ENCODE assay signal across 8 cellular contexts in genomic region chr1:246931549-246932365, GRCh38. TPM values are rescaled to one million over a fixed set of nuclear protein-coding genes. Genes with fewer than 3 reads are reported as not detected.
DNase-seq lines count a peak whose midpoint lies in the region; ATAC-seq and TF ChIP-seq lines count a peak whose summit lies in the region.

Gene AHCTF1 (minus strand): TSS chr1:246931948. CDS start chr1:246918370, 13,578 bp downstream.

- peaks cover 15% of the 10 kb centered on the region for H3K27me3 Mint-ChIP-seq in GM23338 (ENCODE audit: insufficient read depth, low read depth, poor library complexity)
- peaks cover 0 to 4% (median 0%) of the 10 kb centered on the region in 5 donors for H3K27me3 Mint-ChIP-seq in naive thymus-derived CD4-positive, alpha-beta T cell
- no peaks in the 10 kb centered on the region for H3K27me3 Mint-ChIP-seq in stimulated activated naive B cell treated with anti-CD40 and anti-IgM and Interleukin-4, amounts not matched to agents 10 μg/mL and 1 μg/mL and 100 μg/mL, for 72 hours

- peak; percentile 88 for ATAC-seq in GM23338
- ATAC-seq in naive thymus-derived CD4-positive, alpha-beta T cell: peak; percentile 95
- peak; percentile 92 for ATAC-seq in stimulated activated naive B cell treated with anti-CD40 and anti-IgM and Interleukin-4, amounts not matched to agents 10 μg/mL and 1 μg/mL and 100 μg/mL, for 72 hours (replicated peaks)

- H3K9me3 ChIP-seq in DOHH2 (ENCODE audit: control insufficient read depth, insufficient read depth, low read length): no peaks in the 10 kb centered on the region
- H3K9me3 ChIP-seq in naive thymus-derived CD4-positive, alpha-beta T cell (ENCODE audit: control insufficient read depth in 2 of 3, low read length in 3 of 3): no peaks in the 10 kb centered on the region

- peaks cover 20% of the 10 kb centered on the region for H3K4me1 ChIP-seq in DOHH2 (ENCODE audit: control insufficient read depth, low read length)
- peaks cover 18% of the 10 kb centered on the region for H3K4me1 ChIP-seq in GM23338 (ENCODE audit: insufficient read depth)
- H3K4me1 ChIP-seq in naive thymus-derived CD4-positive, alpha-beta T cell (ENCODE audit: control insufficient read depth in 2 of 2, insufficient read depth in 2 of 2, low read length in 2 of 2): peaks cover 7 to 8% of the 10 kb centered on the region in 2 donors

- H3K79me2 ChIP-seq in DOHH2 (ENCODE audit: control insufficient read depth, low read length) (peaks cover 48% of the 10 kb centered on the region), GM23338 (replicated peaks; ENCODE audit: insufficient read depth) (peaks cover 43% of the 10 kb centered on the region)

- H3K27me3 ChIP-seq in DOHH2 (ENCODE audit: control insufficient read depth, low read length): no peaks in the 10 kb centered on the region
- H3K27me3 ChIP-seq in GM23338 (ENCODE audit: insufficient read depth): no peaks in the 10 kb centered on the region
- H3K27me3 ChIP-seq in naive thymus-derived CD4-positive, alpha-beta T cell (ENCODE audit: control insufficient read depth in 2 of 2, insufficient read depth in 2 of 2, low read length in 2 of 2): no peaks in the 10 kb centered on the region

- H2AFZ ChIP-seq in GM23338: peak within 1 kb of the TSS; percentile 83

- peak within 1 kb of the TSS; percentile 95 for H3K4me3 Mint-ChIP-seq in GM23338
- H3K4me3 Mint-ChIP-seq in naive thymus-derived CD4-positive, alpha-beta T cell: peak within 1 kb of the TSS; percentile 91 to 98 (median 96)
- peak within 1 kb of the TSS; percentile 95 to 98 for H3K4me3 Mint-ChIP-seq in stimulated activated naive B cell treated with anti-CD40 and anti-IgM and Interleukin-4, amounts not matched to agents 10 μg/mL and 1 μg/mL and 100 μg/mL, for 72 hours

- H3K9me2 ChIP-seq in DOHH2 (replicated peaks; ENCODE audit: control insufficient read depth, low read length): no peaks in the 10 kb centered on the region
- H3K9me2 ChIP-seq in GM23338 (ENCODE audit: insufficient read depth): no peaks in the 10 kb centered on the region

- CTCF ChIA-PET in naive thymus-derived CD4-positive, alpha-beta T cell (lab: Charles Lee): no interaction called here

- H3K4me1 Mint-ChIP-seq in GM23338: peaks cover 16% of the 10 kb centered on the region
- H3K4me1 Mint-ChIP-seq in naive thymus-derived CD4-positive, alpha-beta T cell: peaks cover 30 to 50% (median 35%) of the 10 kb centered on the region in 7 donors
- peaks cover 12 to 30% of the 10 kb centered on the region in 2 donors for H3K4me1 Mint-ChIP-seq in stimulated activated naive B cell treated with anti-CD40 and anti-IgM and Interleukin-4, amounts not matched to agents 10 μg/mL and 1 μg/mL and 100 μg/mL, for 72 hours

- TF ChIP-seq CTCF in DOHH2 (IDR thresholded peaks at IDR 0.05; ENCODE audit: low read depth, low read length, poor library complexity, severe bottlenecking): no peak
- TF ChIP-seq CTCF in GM23338 (conservative IDR thresholded peaks at IDR 0.05; ENCODE audit: low read depth in 2 of 2): no peak

- H3K4me2 ChIP-seq in DOHH2 (ENCODE audit: low read length) (peak within 1 kb of the TSS; percentile 73), GM23338 (peak within 1 kb of the TSS; percentile 82)

- H3K4me3 ChIP-seq in DOHH2 (ENCODE audit: low read length) (peak within 1 kb of the TSS; percentile 87), GM23338 (peak within 1 kb of the TSS; percentile 71)
- H3K4me3 ChIP-seq in naive thymus-derived CD4-positive, alpha-beta T cell (ENCODE audit: low read length): peak within 1 kb of the TSS; percentile 87

- H3K27ac ChIP-seq in DOHH2 (ENCODE audit: low read depth, low read length): peak within 1 kb of the TSS; percentile 85
- peak within 1 kb of the TSS; percentile 96 for H3K27ac ChIP-seq in GM23338 (ENCODE audit: low read depth)
- H3K27ac ChIP-seq in naive thymus-derived CD4-positive, alpha-beta T cell (ENCODE audit: low read depth, low read length): peak within 1 kb of the TSS; percentile 86

- H3K27ac Mint-ChIP-seq in GM23338: peak within 1 kb of the TSS; percentile 95
- peak within 1 kb of the TSS; percentile 92 to 99 (median 96) for H3K27ac Mint-ChIP-seq in naive thymus-derived CD4-positive, alpha-beta T cell
- H3K27ac Mint-ChIP-seq in stimulated activated naive B cell treated with anti-CD40 and anti-IgM and Interleukin-4, amounts not matched to agents 10 μg/mL and 1 μg/mL and 100 μg/mL, for 72 hours: peak within 1 kb of the TSS; percentile 98

- intact Hi-C loops in naive thymus-derived CD4-positive, alpha-beta T cell (cut with micrococcal nuclease): loop anchor here (1.0 to 10.0 kb wide), 15 partner anchors 147 to 1961 kb away; partner anchors contain the start of genes CNST (in 2 of the 2), SMYD3 (in 2 of the 2), TFB2M (in 2 of the 2) and ZNF496 (in 2 of the 2)

- H3K36me3 ChIP-seq in DOHH2 (ENCODE audit: control insufficient read depth, low read length): peaks cover 37% of the 10 kb centered on the region
- H3K36me3 ChIP-seq in GM23338 (ENCODE audit: insufficient read depth): no peaks in the 10 kb centered on the region
- peaks cover 0 to 5% (median 0%) of the 10 kb centered on the region in 3 experiments for H3K36me3 ChIP-seq in naive thymus-derived CD4-positive, alpha-beta T cell (ENCODE audit: control insufficient read depth in 2 of 3, insufficient read depth in 3 of 3, low read length in 3 of 3)

- H4K20me1 ChIP-seq in DOHH2 (ENCODE audit: control insufficient read depth, insufficient read depth, low read depth, low read length) (peaks cover 9% of the 10 kb centered on the region; the same call in 1 of the 2 replicates), GM23338 (replicated peaks; ENCODE audit: insufficient read depth) (peaks cover 31% of the 10 kb centered on the region)

- POLR2A ChIA-PET in naive thymus-derived CD4-positive, alpha-beta T cell (lab: Charles Lee): interaction anchor here (0.7 to 3.2 kb wide), 6 partner anchors 18 to 279 kb away, joined by 3 to 10 read pairs (median 4); partner anchors contain the start of gene ZNF669

- peaks cover 30% of the 10 kb centered on the region for H3K36me3 Mint-ChIP-seq in GM23338 (ENCODE audit: low read depth)
- peaks cover 0 to 20% (median 16%) of the 10 kb centered on the region in 5 donors for H3K36me3 Mint-ChIP-seq in naive thymus-derived CD4-positive, alpha-beta T cell
- H3K36me3 Mint-ChIP-seq in stimulated activated naive B cell treated with anti-CD40 and anti-IgM and Interleukin-4, amounts not matched to agents 10 μg/mL and 1 μg/mL and 100 μg/mL, for 72 hours: peaks cover 13 to 16% of the 10 kb centered on the region in 2 donors

- H3F3A ChIP-seq in DOHH2 (ENCODE audit: control insufficient read depth, insufficient read depth) (no peaks in the 10 kb centered on the region; the same call in 1 of the 2 replicates), GM23338 (replicated peaks; ENCODE audit: low read depth) (0 out of 2 replicates have a peak, but pooled peaks cover 5% of the 10 kb centered on the region)

- peak; percentile 98 for DNase-seq in GM23338 (ENCODE audit: low spot score)
- DNase-seq in LHCN-M2 (ENCODE audit: low read depth): peak; percentile 98
- DNase-seq in RPMI8226: peak; percentile 99
- peak; percentile 85 to 94 for DNase-seq in activated T-helper 1 cell treated with anti-CD3 and anti-CD28 coated beads, Interleukin-2, amount 50 U/mL, for 16 hours (ENCODE audit: low read depth in 1 of 2, low spot score in 1 of 2)
- DNase-seq in fibroblast of gingiva (ENCODE audit: low read depth): peak; percentile 97
- peak; percentile 86 to 98 (median 95) for DNase-seq in naive thymus-derived CD4-positive, alpha-beta T cell
- peak; percentile 99 for DNase-seq in stimulated activated naive B cell treated with anti-CD40 and anti-IgM and Interleukin-4, amounts not matched to agents 10 μg/mL and 1 μg/mL and 100 μg/mL, for 72 hours

- no peaks in the 10 kb centered on the region; the same call in 2 of the 3 replicates for H3K9me3 Mint-ChIP-seq in GM23338
- peaks cover 0 to 2% (median 0%) of the 10 kb centered on the region in 11 donors for H3K9me3 Mint-ChIP-seq in naive thymus-derived CD4-positive, alpha-beta T cell
- no peaks in the 10 kb centered on the region for H3K9me3 Mint-ChIP-seq in stimulated activated naive B cell treated with anti-CD40 and anti-IgM and Interleukin-4, amounts not matched to agents 10 μg/mL and 1 μg/mL and 100 μg/mL, for 72 hours

TF ChIP-seq in GM23338, 12 proteins besides CTCF, POLR2A, EP300 and RAD21 (continues in another document):
- TF ChIP-seq STAT1 (IDR thresholded peaks at IDR 0.05; ENCODE audit: unreplicated experiment): no peak
- TF ChIP-seq EZH2phosphoT487 (IDR thresholded peaks at IDR 0.05; ENCODE audit: unreplicated experiment): no peak
- peak; percentile 92 for TF ChIP-seq ETS1 (IDR thresholded peaks at IDR 0.05)

RNA-seq across cellular contexts. Expression of gene AHCTF1, which starts in this region (rescaled TPM):
- 47.7 and 49.8 TPM in 2 replicates for total RNA-seq in GM23338 (2014; rRNA removed; shearing (Covaris generic))
- polyA plus RNA-seq in GM23338 (2016; fragmentation: Nextera tagmentation; extraction: Ambion mirVana): 14.9 and 21.7 TPM in 2 replicates
- 41.2 and 42.8 TPM in 2 replicates for total RNA-seq in LHCN-M2 (2014; rRNA removed)
- polyA plus RNA-seq in LHCN-M2 (2012): 6.1 TPM
- 10 to 100 TPM; 31.8 to 66.5 (median 57.3) TPM for total RNA-seq in naive thymus-derived CD4-positive, alpha-beta T cell
- 10 to 100 TPM; 19.0 to 30.6 TPM for polyA plus RNA-seq in naive thymus-derived CD4-positive, alpha-beta T cell

Comparison
In these comparisons a context has a peak if more than half of its experiments do, and no peak if none do; other contexts are left out.
1. Peak in every context shown above with its lines: DNase-seq, ATAC-seq, H3K4me3 ChIP-seq and H3K27ac ChIP-seq.